ENCODE assay signal across 8 cellular contexts in the genomic region with DNA sequence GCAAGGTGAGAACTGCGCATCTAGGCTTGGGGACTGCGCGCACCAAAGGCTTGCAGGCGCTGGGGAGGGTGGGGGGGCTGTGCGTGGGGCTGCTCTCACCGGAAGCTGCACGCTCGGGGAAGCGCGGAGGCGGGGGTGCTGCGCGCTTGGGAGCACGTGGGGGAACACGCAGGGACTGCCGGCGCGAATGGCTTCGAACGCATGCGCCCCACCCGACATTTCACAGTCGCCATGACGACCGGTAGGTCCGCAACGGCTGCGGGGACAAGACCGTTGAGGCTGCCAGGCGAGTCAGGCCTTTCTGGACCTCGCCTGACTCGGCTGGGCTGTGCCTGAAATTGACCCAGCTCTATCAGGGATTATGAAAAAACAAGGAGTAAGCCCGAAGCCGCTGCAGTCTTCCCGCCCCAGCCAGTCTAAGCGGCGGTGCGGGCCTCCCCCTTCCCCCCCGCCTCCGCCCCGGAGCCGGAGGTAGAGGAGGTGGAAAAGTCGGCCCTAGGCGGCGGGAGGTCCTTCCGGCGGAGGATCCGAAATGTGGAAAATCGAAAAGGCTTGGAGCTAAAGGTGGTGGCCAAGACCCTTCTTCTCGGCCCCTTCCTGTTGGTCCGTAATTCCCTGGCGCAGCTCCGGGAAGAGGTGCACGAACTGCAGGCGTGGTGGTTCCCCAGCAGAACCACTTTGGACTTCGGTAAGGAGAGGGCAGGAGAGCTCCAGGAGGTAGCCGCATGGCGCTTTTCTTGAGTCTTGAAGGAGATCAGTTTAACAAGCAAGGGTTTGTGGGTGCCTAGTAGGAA.
DNase-seq lines count a peak whose midpoint lies in the region; ATAC-seq and TF ChIP-seq lines count a peak whose summit lies in the region.

No MANE protein-coding gene starts in this region.

- H3K4me3 Mint-ChIP-seq in T-helper 1 cell treated with Interleukin-12 subunit alpha and Interleukin-12 subunit beta and Interleukin-4 antibody, amounts not matched to agents 30 μg/mL and 1 μg/mL, for 36 hours: peak overlapping the region; percentile 51
- H3K4me3 Mint-ChIP-seq in central memory CD8-positive, alpha-beta T cell: peak overlapping the region; percentile 74

- TF ChIP-seq CTCF in GM13976 (IDR thresholded peaks at IDR 0.05; ENCODE audit: borderline replicate concordance, control extremely low read depth, extremely low read depth, insufficient read depth, missing control alignments) (no peak), RWPE1 (conservative IDR thresholded peaks at IDR 0.05; ENCODE audit: low read depth) (no peak)

- ATAC-seq in central memory CD8-positive, alpha-beta T cell (replicated peaks; ENCODE audit: extremely low read depth, poor library complexity, severe bottlenecking): peak; percentile 49
- ATAC-seq in GM18520 (IDR thresholded peaks at IDR 0.05; ENCODE audit: unreplicated experiment) (no peak), HG03139 (IDR thresholded peaks at IDR 0.05; ENCODE audit: unreplicated experiment) (no peak)

- no peak overlapping the region for H3K27ac ChIP-seq in RWPE1

- DNase-seq in GM13976 (ENCODE audit: low spot score): peak; percentile 12
- no peak for DNase-seq in central memory CD8-positive, alpha-beta T cell (ENCODE audit: low spot score in 2 of 2)
- peak; percentile 82 for DNase-seq in left kidney (ENCODE audit: low read depth, low spot score)
- DNase-seq in stimulated activated CD4-positive, alpha-beta T cell treated with anti-CD3 and anti-CD28 coated beads, Interleukin-1b, Interleukin-23, amount 100 ng/mL, for 48 hours: peak; percentile 25
- DNase-seq in RWPE1 (ENCODE audit: low spot score): no peak

- CTCF ChIA-PET in RWPE1 (lab: Yijun Ruan, JAX): no interaction called here

- H3K27ac Mint-ChIP-seq in T-helper 1 cell treated with Interleukin-12 subunit alpha and Interleukin-12 subunit beta and Interleukin-4 antibody, amounts not matched to agents 30 μg/mL and 1 μg/mL, for 36 hours: no peak overlapping the region
- no peak overlapping the region for H3K27ac Mint-ChIP-seq in central memory CD8-positive, alpha-beta T cell (ENCODE audit: low read depth)

- H3K9me3 Mint-ChIP-seq in T-helper 1 cell treated with Interleukin-12 subunit alpha and Interleukin-12 subunit beta and Interleukin-4 antibody, amounts not matched to agents 30 μg/mL and 1 μg/mL, for 36 hours: no peaks in the 10 kb centered on the region
- H3K9me3 Mint-ChIP-seq in central memory CD8-positive, alpha-beta T cell: no peaks in the 10 kb centered on the region

- in situ Hi-C loops in GM13976 (cut with MboI; ENCODE audit: low sequenced_read_pairs, unreplicated experiment): no loop called here

- no peaks in the 10 kb centered on the region for H3K4me1 Mint-ChIP-seq in T-helper 1 cell treated with Interleukin-12 subunit alpha and Interleukin-12 subunit beta and Interleukin-4 antibody, amounts not matched to agents 30 μg/mL and 1 μg/mL, for 36 hours (ENCODE audit: low read depth)
- H3K4me1 Mint-ChIP-seq in central memory CD8-positive, alpha-beta T cell: peaks cover 5% of the 10 kb centered on the region

- POLR2A ChIA-PET in RWPE1 (lab: Yijun Ruan, JAX; ENCODE audit: low non-redundant PET): no interaction called here

- peaks cover 37% of the 10 kb centered on the region for H3K27me3 Mint-ChIP-seq in T-helper 1 cell treated with Interleukin-12 subunit alpha and Interleukin-12 subunit beta and Interleukin-4 antibody, amounts not matched to agents 30 μg/mL and 1 μg/mL, for 36 hours (ENCODE audit: low read depth)
- peaks cover 34% of the 10 kb centered on the region for H3K27me3 Mint-ChIP-seq in central memory CD8-positive, alpha-beta T cell

- no peaks in the 10 kb centered on the region for H3K36me3 Mint-ChIP-seq in T-helper 1 cell treated with Interleukin-12 subunit alpha and Interleukin-12 subunit beta and Interleukin-4 antibody, amounts not matched to agents 30 μg/mL and 1 μg/mL, for 36 hours (ENCODE audit: low read depth)
- no peaks in the 10 kb centered on the region for H3K36me3 Mint-ChIP-seq in central memory CD8-positive, alpha-beta T cell (ENCODE audit: insufficient read depth)

Comparison
In these comparisons a context has a peak if more than half of its experiments do, and no peak if none do; other contexts are left out.
1. DNase-seq: peak in GM13976 (single experiment), left kidney (single experiment) and stimulated activated CD4-positive, alpha-beta T cell treated with anti-CD3 and anti-CD28 coated beads, Interleukin-1b, Interleukin-23, amount 100 ng/mL, for 48 hours (single experiment); none in central memory CD8-positive, alpha-beta T cell (0 of 2) and RWPE1 (single experiment).